Comparison of ENCODE assay signal across 1 cellular context in the genomic region with DNA sequence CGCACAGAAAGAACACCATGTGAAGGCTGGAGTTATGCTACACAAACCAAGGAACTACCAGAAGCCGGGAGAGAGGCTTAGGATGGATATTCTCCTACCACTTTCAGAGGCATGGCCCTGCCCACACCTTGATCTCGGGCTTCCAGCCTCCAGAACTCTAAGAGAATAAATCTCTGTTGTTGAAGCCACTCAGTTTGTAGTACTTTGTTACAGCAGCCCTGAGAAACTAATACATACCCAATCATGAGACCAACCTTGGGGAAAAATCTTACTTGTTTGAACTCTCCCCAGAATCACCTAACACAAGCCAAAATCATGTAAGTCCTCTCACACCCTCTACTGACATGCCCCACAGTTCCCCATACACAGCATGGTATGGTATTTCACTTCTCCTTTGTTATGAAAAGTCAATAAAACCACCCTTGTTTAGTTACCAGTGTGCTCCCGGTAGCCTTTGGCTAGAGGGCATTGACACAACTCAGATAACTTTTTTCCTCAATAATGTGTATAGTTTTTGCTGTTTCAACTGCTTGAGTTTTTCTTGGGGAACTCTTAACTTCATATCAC.
TF ChIP-seq lines count a peak whose summit lies in the region.

No MANE protein-coding gene starts in this region.

TF ChIP-seq in IMR-90, 13 proteins besides CTCF, POLR2A, EP300 and RAD21 (continued from another document):
- TF ChIP-seq, protein P1, sequence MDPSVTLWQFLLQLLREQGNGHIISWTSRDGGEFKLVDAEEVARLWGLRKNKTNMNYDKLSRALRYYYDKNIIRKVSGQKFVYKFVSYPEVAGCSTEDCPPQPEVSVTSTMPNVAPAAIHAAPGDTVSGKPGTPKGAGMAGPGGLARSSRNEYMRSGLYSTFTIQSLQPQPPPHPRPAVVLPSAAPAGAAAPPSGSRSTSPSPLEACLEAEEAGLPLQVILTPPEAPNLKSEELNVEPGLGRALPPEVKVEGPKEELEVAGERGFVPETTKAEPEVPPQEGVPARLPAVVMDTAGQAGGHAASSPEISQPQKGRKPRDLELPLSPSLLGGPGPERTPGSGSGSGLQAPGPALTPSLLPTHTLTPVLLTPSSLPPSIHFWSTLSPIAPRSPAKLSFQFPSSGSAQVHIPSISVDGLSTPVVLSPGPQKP (IDR thresholded peaks at IDR 0.05; ENCODE audit: borderline replicate concordance, low read depth, low read length), result no peak
- TF ChIP-seq, protein P2, sequence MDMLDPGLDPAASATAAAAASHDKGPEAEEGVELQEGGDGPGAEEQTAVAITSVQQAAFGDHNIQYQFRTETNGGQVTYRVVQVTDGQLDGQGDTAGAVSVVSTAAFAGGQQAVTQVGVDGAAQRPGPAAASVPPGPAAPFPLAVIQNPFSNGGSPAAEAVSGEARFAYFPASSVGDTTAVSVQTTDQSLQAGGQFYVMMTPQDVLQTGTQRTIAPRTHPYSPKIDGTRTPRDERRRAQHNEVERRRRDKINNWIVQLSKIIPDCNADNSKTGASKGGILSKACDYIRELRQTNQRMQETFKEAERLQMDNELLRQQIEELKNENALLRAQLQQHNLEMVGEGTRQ (IDR thresholded peaks at IDR 0.05; ENCODE audit: low read depth, low read length), result no peak
